ENCODE assay signal across 10 cellular contexts in the genomic region with DNA sequence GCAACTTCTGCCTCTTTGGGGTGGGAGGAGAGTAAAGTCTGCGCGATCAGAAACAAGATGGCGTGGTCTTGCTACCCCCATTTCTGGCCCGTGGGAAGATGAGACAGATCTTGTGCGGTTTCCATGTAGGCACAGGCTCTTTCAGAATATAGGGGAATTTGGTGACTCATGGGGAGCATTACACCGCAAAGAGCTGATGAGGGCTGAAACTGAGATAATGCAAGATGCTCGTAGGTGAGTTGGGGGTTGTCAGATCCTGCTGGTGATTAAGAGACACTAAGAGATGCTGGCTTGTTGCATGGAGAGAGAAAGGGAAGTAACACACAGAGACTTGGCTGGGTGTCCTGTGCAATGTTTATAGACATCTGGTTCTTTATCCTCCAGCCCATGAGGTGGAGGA. TPM values are rescaled to one million over a fixed set of nuclear protein-coding genes. Genes with fewer than 3 reads are reported as not detected.
DNase-seq lines count a peak whose midpoint lies in the region; ATAC-seq and TF ChIP-seq lines count a peak whose summit lies in the region.
"Had no signal": no experiment of that assay in that cellular context is flagged by ENCODE, and none has a peak within 500 bp of the region (broad histone marks: within the 10 kb centered on the region; RNA-seq: fewer than 3 reads in every experiment).

No MANE protein-coding gene starts in this region.

- ATAC-seq in HG03025 (IDR thresholded peaks at IDR 0.05; ENCODE audit: low FRiP score, unreplicated experiment) (peak; percentile 32), GM21367 (IDR thresholded peaks at IDR 0.05; ENCODE audit: unreplicated experiment) (no peak), HG02571 (IDR thresholded peaks at IDR 0.05; ENCODE audit: unreplicated experiment) (no peak)
- ATAC-seq: Panc1 had no signal

- peak; percentile 20 for DNase-seq in DMS 273 (lab: John Stamatoyannopoulos, UW; ENCODE audit: unreplicated experiment)
- DNase-seq in DMS 273 treated with DMSO at 0.1 percent for 48 hours (lab: John Stamatoyannopoulos, UW): no peak
- peak; percentile 69 for DNase-seq in astrocyte of the hippocampus (ENCODE audit: low read depth, low spot score)
- DNase-seq in osteoblast (ENCODE audit: insufficient read length, low spot score, missing footprints): peak; percentile 94
- no peak for DNase-seq in SHP77 treated with DMSO at 0.1 percent for 48 hours (lab: John Stamatoyannopoulos, UW)

- peak overlapping the region; percentile 99 for H3K4me2 ChIP-seq in osteoblast (ENCODE audit: insufficient read depth, low read length)

- H3K27ac ChIP-seq in osteoblast (ENCODE audit: low read depth, low read length): peak overlapping the region; percentile 98
- H3K27ac ChIP-seq: 22Rv1 had no signal

- H3K9me3 ChIP-seq in osteoblast (ENCODE audit: low read depth, low read length): no peaks in the 10 kb centered on the region

- peak overlapping the region; percentile 89 for H3K4me3 ChIP-seq in osteoblast (ENCODE audit: insufficient read depth, low read length)

- no peak overlapping the region for H2AFZ ChIP-seq in osteoblast (ENCODE audit: low read length)

- H3K79me2 ChIP-seq in osteoblast (ENCODE audit: insufficient read depth, low read length): peaks cover 63% of the 10 kb centered on the region

- peaks cover 35% of the 10 kb centered on the region for H4K20me1 ChIP-seq in osteoblast (ENCODE audit: insufficient read depth, low read length)

- peaks cover 5% of the 10 kb centered on the region for H3K36me3 ChIP-seq in osteoblast (ENCODE audit: insufficient read depth, low read length)

- TF ChIP-seq CTCF in osteoblast (IDR thresholded peaks at IDR 0.05; ENCODE audit: extremely low read depth, low read depth, low read length): no peak

- H3K27me3 ChIP-seq in osteoblast (ENCODE audit: insufficient read depth, low read length): no peaks in the 10 kb centered on the region

- H3K4me1 ChIP-seq in osteoblast (ENCODE audit: insufficient read depth, low read length): peaks cover 30% of the 10 kb centered on the region

RNA-seq across cellular contexts. Expression of a gene that starts 1.5 kb away (rescaled TPM):
- total RNA-seq in osteoblast: 67.8 and 69.1 TPM in 2 replicates

RNA-seq across cellular contexts. Expression of a gene that starts 4.2 kb away (rescaled TPM):
- total RNA-seq in osteoblast: 17.4 and 19.2 TPM in 2 replicates

Comparison
In these comparisons a context has a peak if more than half of its experiments do, and no peak if none do; other contexts are left out.
1. DNase-seq: peak in DMS 273 (single experiment), astrocyte of the hippocampus (single experiment) and osteoblast (single experiment); none in DMS 273 treated with DMSO at 0.1 percent for 48 hours (single experiment) and SHP77 treated with DMSO at 0.1 percent for 48 hours (single experiment).